Comparison of ENCODE assay signal across 28 cellular contexts in genomic region chr20:6884114-6884513, GRCh38.
"Had no signal": no experiment of that assay in that cellular context is flagged by ENCODE, and none has a peak within 500 bp of the region (broad histone marks: within the 10 kb centered on the region; RNA-seq: fewer than 3 reads in every experiment).

No MANE protein-coding gene starts in this region.

- H3K27ac Mint-ChIP-seq: activated naive CD4-positive, alpha-beta T cell treated with anti-CD3 and anti-CD28 coated beads for 36 hours; activated naive CD8-positive, alpha-beta T cell treated with anti-CD3 and anti-CD28 coated beads for 36 hours had no signal

- H3K27me3 Mint-ChIP-seq: activated naive CD8-positive, alpha-beta T cell treated with anti-CD3 and anti-CD28 coated beads for 36 hours had no signal

- H3K9me3 Mint-ChIP-seq: activated naive CD8-positive, alpha-beta T cell treated with anti-CD3 and anti-CD28 coated beads for 36 hours; nephron had no signal

- H3K36me3 Mint-ChIP-seq: activated naive CD8-positive, alpha-beta T cell treated with anti-CD3 and anti-CD28 coated beads for 36 hours had no signal

- H3K27me3 ChIP-seq: adrenal gland, body of pancreas, sigmoid colon, suprapubic skin, tibial artery, upper lobe of right lung had no signal

- ATAC-seq: activated CD4-positive, CD25-positive, alpha-beta regulatory T cell treated with anti-CD3 and anti-CD28 coated beads, Interleukin-2, amount 50 U/mL, for 24 hours; body of pancreas; mucosa of descending colon; upper lobe of right lung had no signal

- H3K9me3 ChIP-seq: adrenal gland, body of pancreas, left ventricle myocardium inferior, mucosa of descending colon, sigmoid colon, suprapubic skin, tibial artery, upper lobe of right lung had no signal

- H3K36me3 ChIP-seq: adrenal gland, left ventricle myocardium inferior, sigmoid colon, suprapubic skin, tibial artery, upper lobe of right lung, WERI-Rb-1 had no signal

- H3K4me3 Mint-ChIP-seq: activated naive CD4-positive, alpha-beta T cell treated with anti-CD3 and anti-CD28 coated beads for 36 hours; activated naive CD8-positive, alpha-beta T cell treated with anti-CD3 and anti-CD28 coated beads for 36 hours; nephron had no signal

- H3K4me3 ChIP-seq: adrenal gland, body of pancreas, left ventricle myocardium inferior, lung, mucosa of descending colon, sigmoid colon, suprapubic skin, tibial artery, upper lobe of right lung had no signal

- DNase-seq: activated CD4-positive, alpha-beta T cell treated with anti-CD3 and anti-CD28 coated beads for 48 hours; activated CD4-positive, alpha-beta T cell treated with anti-CD3 and anti-CD28 coated beads, Interleukin-2, amount 50 U/mL, for 48 hours; activated CD8-positive, alpha-beta memory T cell treated with anti-CD3 and anti-CD28 coated beads for 24 hours; activated effector memory CD4-positive, alpha-beta T cell treated with Interleukin-2 at 50 U/mL for 16 hours; activated naive CD4-positive, alpha-beta T cell treated with anti-CD3 and anti-CD28 coated beads for 36 hours; activated naive CD8-positive, alpha-beta T cell treated with anti-CD3 and anti-CD28 coated beads for 36 hours; adrenal gland; aorta; body of pancreas; effector CD8-positive, alpha-beta T cell; left ventricle myocardium inferior; mesendoderm; mucosa of descending colon; sigmoid colon; small intestine; stimulated activated CD4-positive, alpha-beta T cell treated with anti-CD3 and anti-CD28 coated beads, Interleukin-1b, Interleukin-23, amount 100 ng/mL, for 48 hours; stimulated activated CD4-positive, alpha-beta T cell treated with anti-CD3 and anti-CD28 coated beads, Interleukin-4, amount 100 ng/mL, for 4 hours; stimulated activated CD8-positive, alpha-beta memory T cell treated with anti-CD3 and anti-CD28 coated beads, Interleukin-4, amount 100 ng/mL, for 48 hours; stimulated activated naive CD4-positive, alpha-beta T cell; T-helper 9 cell; tibial artery; upper lobe of right lung; WERI-Rb-1 had no signal

- H3K4me1 Mint-ChIP-seq: activated naive CD8-positive, alpha-beta T cell treated with anti-CD3 and anti-CD28 coated beads for 36 hours had no signal

- H3K27ac ChIP-seq: adrenal gland, body of pancreas, epithelial cell of prostate, left ventricle myocardium inferior, sigmoid colon, suprapubic skin, tibial artery, upper lobe of right lung, WERI-Rb-1 had no signal

- H3K4me1 ChIP-seq: adrenal gland, body of pancreas, left ventricle myocardium inferior, sigmoid colon, suprapubic skin, tibial artery, upper lobe of right lung had no signal
